13 cellular contexts compared by ENCODE assay signal in the genomic region with DNA sequence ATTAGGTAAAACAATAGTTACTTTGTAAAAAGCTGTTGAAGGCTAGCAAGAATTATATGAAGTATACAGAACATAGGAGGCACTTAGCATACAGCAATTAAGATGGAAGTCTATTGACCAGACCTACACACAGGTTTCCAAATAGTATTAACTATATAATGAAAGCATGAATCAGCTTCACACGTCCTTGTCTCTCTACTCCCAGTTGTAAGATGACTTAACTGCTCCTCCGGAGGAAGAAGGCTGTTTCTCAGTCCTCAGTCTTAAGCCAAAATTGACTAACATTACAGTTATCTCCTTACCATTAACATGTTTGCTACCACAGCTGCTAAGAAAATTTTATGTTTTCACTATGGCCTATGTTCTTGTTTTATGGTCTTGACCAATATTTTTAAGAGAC. TPM values are rescaled to one million over a fixed set of nuclear protein-coding genes. Genes with fewer than 3 reads are reported as not detected.
A peak's percentile ranks its signal among the peaks of the same experiment; 100 is the strongest.
DNase-seq lines count a peak whose midpoint lies in the region; ATAC-seq, FAIRE-seq and TF ChIP-seq lines count a peak whose summit lies in the region.
"Had no signal": no experiment of that assay in that cellular context is flagged by ENCODE, and none has a peak within 500 bp of the region (broad histone marks: within the 10 kb centered on the region; RNA-seq: fewer than 3 reads in every experiment).

No MANE protein-coding gene starts in this region.

- H3K4me3 Mint-ChIP-seq in activated CD4-positive, alpha-beta T cell treated with anti-CD3 and anti-CD28 coated beads for 36 hours: no peak overlapping the region
- H3K4me3 Mint-ChIP-seq in T-helper 17 cell: peak overlapping the region; percentile 66
- no peak overlapping the region for H3K4me3 Mint-ChIP-seq in stimulated activated memory B cell treated with anti-CD40 and anti-IgM and Interleukin-4, amounts not matched to agents 10 μg/mL and 1 μg/mL and 100 μg/mL, for 72 hours

- H3K4me1 Mint-ChIP-seq in activated CD4-positive, alpha-beta T cell treated with anti-CD3 and anti-CD28 coated beads for 36 hours: peaks cover 63% of the 10 kb centered on the region
- H3K4me1 Mint-ChIP-seq in T-helper 17 cell: peaks cover 42% of the 10 kb centered on the region
- peaks cover 63% of the 10 kb centered on the region for H3K4me1 Mint-ChIP-seq in stimulated activated memory B cell treated with anti-CD40 and anti-IgM and Interleukin-4, amounts not matched to agents 10 μg/mL and 1 μg/mL and 100 μg/mL, for 72 hours

- POLR2A ChIA-PET in activated CD4-positive, alpha-beta T cell treated with anti-CD3 and anti-CD28 coated beads for 36 hours (lab: Charles Lee): interaction anchor here (0.6 to 1.6 kb wide), 3 partner anchors 11 to 144 kb away, joined by 3 to 8 read pairs (median 4); no protein-coding TSS in a partner anchor

- CTCF ChIA-PET in activated CD4-positive, alpha-beta T cell treated with anti-CD3 and anti-CD28 coated beads for 36 hours (lab: Charles Lee): interaction anchor here (1.0 to 1.1 kb wide), 3 partner anchors 11 to 54 kb away, joined by 3 to 4 read pairs (median 4); no protein-coding TSS in a partner anchor

- peaks cover 10% of the 10 kb centered on the region for H3K36me3 Mint-ChIP-seq in activated CD4-positive, alpha-beta T cell treated with anti-CD3 and anti-CD28 coated beads for 36 hours (ENCODE audit: low read depth)
- peaks cover 2% of the 10 kb centered on the region for H3K36me3 Mint-ChIP-seq in T-helper 17 cell (ENCODE audit: low read depth)
- H3K36me3 Mint-ChIP-seq in stimulated activated memory B cell treated with anti-CD40 and anti-IgM and Interleukin-4, amounts not matched to agents 10 μg/mL and 1 μg/mL and 100 μg/mL, for 72 hours: no peaks in the 10 kb centered on the region

- DNase-seq in activated CD4-positive, alpha-beta T cell treated with anti-CD3 and anti-CD28 coated beads for 36 hours: no peak
- DNase-seq in activated CD4-positive, alpha-beta T cell treated with anti-CD3 and anti-CD28 coated beads, Interleukin-2, amount 50 U/mL, for 48 hours: no peak
- DNase-seq in T-helper 17 cell: no peak
- no peak for DNase-seq in epithelial cell of prostate (ENCODE audit: low read depth, low spot score)
- no peak for DNase-seq in ACHN
- no peak for DNase-seq in GM12892 (ENCODE audit: insufficient read length)
- DNase-seq: NCI-H2029 treated with DMSO at 0.1 percent for 48 hours, small intestine, upper lobe of right lung had no signal

- intact Hi-C loops in activated CD4-positive, alpha-beta T cell treated with anti-CD3 and anti-CD28 coated beads for 36 hours (cut with DNase I, micrococcal nuclease): loop anchor here in 1 of 2 experiments (2.0 kb wide), 1 partner anchor 47 kb away; no protein-coding TSS in a partner anchor

- peak overlapping the region; percentile 74 for H3K27ac ChIP-seq in epithelial cell of prostate
- H3K27ac ChIP-seq: upper lobe of right lung had no signal

- TF ChIP-seq POLR2A in GM12892 (IDR thresholded peaks at IDR 0.05; ENCODE audit: low read depth, low read length): no peak

- no peaks in the 10 kb centered on the region for H3K9me3 Mint-ChIP-seq in activated CD4-positive, alpha-beta T cell treated with anti-CD3 and anti-CD28 coated beads for 36 hours (ENCODE audit: low read depth)
- no peaks in the 10 kb centered on the region for H3K9me3 Mint-ChIP-seq in stimulated activated memory B cell treated with anti-CD40 and anti-IgM and Interleukin-4, amounts not matched to agents 10 μg/mL and 1 μg/mL and 100 μg/mL, for 72 hours

- H3K9me3 ChIP-seq in T-helper 17 cell (ENCODE audit: control insufficient read depth, low read length, poor library complexity, severe bottlenecking): no peaks in the 10 kb centered on the region
- H3K9me3 ChIP-seq: SJSA1, upper lobe of right lung had no signal

- FAIRE-seq in GM12892 (lab: Jason Lieb, UNC): no peak
- FAIRE-seq: GM12891, small intestine had no signal

- peak; percentile 63 for ATAC-seq in activated CD4-positive, alpha-beta T cell treated with anti-CD3 and anti-CD28 coated beads for 36 hours
- peak; percentile 2 for ATAC-seq in T-helper 17 cell
- ATAC-seq in stimulated activated memory B cell treated with anti-CD40 and anti-IgM and Interleukin-4, amounts not matched to agents 10 μg/mL and 1 μg/mL and 100 μg/mL, for 72 hours: no peak
- ATAC-seq in GM21528 (IDR thresholded peaks at IDR 0.05; ENCODE audit: low FRiP score, unreplicated experiment): no peak

- in situ Hi-C loops in ACHN (cut with HindIII; ENCODE audit: low pct_ligation_motif_present, low pct_unique_long_range_greater_than_20kb, low sequenced_read_pairs): no loop called here

- no peaks in the 10 kb centered on the region for H3K27me3 Mint-ChIP-seq in activated CD4-positive, alpha-beta T cell treated with anti-CD3 and anti-CD28 coated beads for 36 hours
- no peaks in the 10 kb centered on the region for H3K27me3 Mint-ChIP-seq in T-helper 17 cell
- H3K27me3 Mint-ChIP-seq in stimulated activated memory B cell treated with anti-CD40 and anti-IgM and Interleukin-4, amounts not matched to agents 10 μg/mL and 1 μg/mL and 100 μg/mL, for 72 hours: no peaks in the 10 kb centered on the region

- H3K27ac Mint-ChIP-seq in activated CD4-positive, alpha-beta T cell treated with anti-CD3 and anti-CD28 coated beads for 36 hours: peak overlapping the region; percentile 42
- no peak overlapping the region for H3K27ac Mint-ChIP-seq in T-helper 17 cell
- H3K27ac Mint-ChIP-seq in stimulated activated memory B cell treated with anti-CD40 and anti-IgM and Interleukin-4, amounts not matched to agents 10 μg/mL and 1 μg/mL and 100 μg/mL, for 72 hours: peak overlapping the region; percentile 7

RNA-seq across cellular contexts. Expression of a gene that starts 24.7 kb away (rescaled TPM):
- total RNA-seq in activated CD4-positive, alpha-beta T cell treated with anti-CD3 and anti-CD28 coated beads for 36 hours: 10 to 100 TPM; 23.6 to 25.3 TPM
- total RNA-seq in T-helper 17 cell: 10 to 100 TPM; 82.7 to 87.5 TPM
- polyA plus RNA-seq in GM12892 (2012; ENCODE audit: missing spikeins): 17.6 TPM

Comparison
In these comparisons a context has a peak if more than half of its experiments do, and no peak if none do; other contexts are left out.
1. ATAC-seq: peak in activated CD4-positive, alpha-beta T cell treated with anti-CD3 and anti-CD28 coated beads for 36 hours (single experiment) and T-helper 17 cell (single experiment); none in stimulated activated memory B cell treated with anti-CD40 and anti-IgM and Interleukin-4, amounts not matched to agents 10 μg/mL and 1 μg/mL and 100 μg/mL, for 72 hours (single experiment) and GM21528 (single experiment).